Comparison of ENCODE assay signal across 9 cellular contexts in the genomic region with DNA sequence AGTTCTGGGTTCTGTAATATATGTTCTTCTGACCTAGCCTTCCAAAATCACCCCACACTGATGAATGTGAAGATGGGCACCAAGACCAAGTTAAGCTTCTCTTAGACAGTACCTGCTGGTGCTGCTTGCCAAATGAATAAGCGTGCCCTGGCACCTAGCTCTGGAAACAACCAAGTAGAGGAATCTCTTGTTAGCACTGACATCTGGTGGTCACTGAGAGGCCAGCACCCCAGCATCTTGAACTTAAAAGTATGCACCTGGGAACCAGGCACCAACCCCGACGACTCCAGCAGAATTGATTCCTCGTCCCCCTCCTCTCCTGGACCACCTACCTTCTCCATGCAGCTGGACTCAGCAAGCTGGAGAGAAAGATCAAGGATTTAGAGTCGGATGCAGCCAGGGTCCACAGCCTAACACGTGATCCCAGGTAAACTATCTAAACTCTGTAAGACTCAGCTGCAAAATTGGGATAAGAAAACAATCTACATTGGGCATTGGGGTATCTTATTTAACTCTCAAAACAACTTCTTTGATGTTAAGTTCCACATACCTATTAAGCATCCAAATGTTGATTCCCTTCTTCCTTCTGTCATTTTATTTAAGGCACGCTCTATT.
A peak's percentile ranks its signal among the peaks of the same experiment; 100 is the strongest.
DNase-seq lines count a peak whose midpoint lies in the region; ATAC-seq, FAIRE-seq and TF ChIP-seq lines count a peak whose summit lies in the region.
"Had no signal": no experiment of that assay in that cellular context is flagged by ENCODE, and none has a peak within 500 bp of the region (broad histone marks: within the 10 kb centered on the region; RNA-seq: fewer than 3 reads in every experiment).

No MANE protein-coding gene starts in this region.

- TF ChIP-seq RAD21 in HepG2 (CRISPR knock-in tag; IDR thresholded peaks at IDR 0.05): 0 out of 2 replicates have a peak, but pooled peaks have one; percentile 42

- POLR2A ChIA-PET in HepG2 (lab: Yijun Ruan, JAX): no interaction called here

- no peaks in the 10 kb centered on the region for H3K79me2 ChIP-seq in HepG2 (ENCODE audit: insufficient read depth, low read length)

- H3K27ac ChIP-seq in HepG2 (ENCODE audit: extremely low read length, insufficient read depth, low read length): no peak overlapping the region

- H3K27me3 ChIP-seq in HepG2 (ENCODE audit: control insufficient read depth in 1 of 2, insufficient read depth in 2 of 2, low read length in 2 of 2): no peaks in the 10 kb centered on the region; a peak in 2 of 5 replicates

- no peaks in the 10 kb centered on the region for H3K9me3 ChIP-seq in HepG2 (ENCODE audit: low read length)

- in situ Hi-C loops in HepG2 (cut with HindIII; ENCODE audit: extremely low pct_ligation_motif_present, low pct_unique_long_range_greater_than_20kb): loop anchor here (25.0 kb wide), 2 partner anchors 434 to 634 kb away; partner anchors contain the start of gene UGT3A2

- ATAC-seq in GM21526 (IDR thresholded peaks at IDR 0.05; ENCODE audit: low FRiP score, unreplicated experiment) (peak; percentile 57), SK-N-SH treated with all-trans-retinoic acid at 6 μM for 48 hours (peak; percentile 77), HepG2 (peak; percentile 79)
- ATAC-seq in stimulated activated naive B cell treated with anti-CD40 and anti-IgM and Interleukin-4, amounts not matched to agents 10 μg/mL and 1 μg/mL and 100 μg/mL, for 72 hours (replicated peaks): peak; percentile 58 to 64

- CTCF ChIA-PET in HepG2 (lab: Yijun Ruan, JAX; ENCODE audit: low intra/inter-chr PET ratio, low total read pairs): interaction anchor here (1.3 kb wide), 1 partner anchor 281 kb away, joined by 5 read pairs; no protein-coding TSS in a partner anchor

- peaks cover 0 to 3% of the 10 kb centered on the region in 2 donors for H3K36me3 Mint-ChIP-seq in stimulated activated naive B cell treated with anti-CD40 and anti-IgM and Interleukin-4, amounts not matched to agents 10 μg/mL and 1 μg/mL and 100 μg/mL, for 72 hours
- H3K36me3 Mint-ChIP-seq: activated naive CD4-positive, alpha-beta T cell treated with anti-CD3 and anti-CD28 coated beads, Interleukin-2, amount 50 U/mL, for 24 hours had no signal

- TF ChIP-seq CTCF in cardiac fibroblast (IDR thresholded peaks at IDR 0.05; ENCODE audit: low read depth, low read length): peak; percentile 82
- peak; percentile 73 for TF ChIP-seq CTCF in HepG2 (CRISPR knock-in tag; IDR thresholded peaks at IDR 0.05)

- peaks cover 17 to 28% of the 10 kb centered on the region in 2 donors for H3K4me1 Mint-ChIP-seq in stimulated activated naive B cell treated with anti-CD40 and anti-IgM and Interleukin-4, amounts not matched to agents 10 μg/mL and 1 μg/mL and 100 μg/mL, for 72 hours
- H3K4me1 Mint-ChIP-seq: activated naive CD4-positive, alpha-beta T cell treated with anti-CD3 and anti-CD28 coated beads, Interleukin-2, amount 50 U/mL, for 24 hours had no signal

- no peak overlapping the region for H3K4me3 Mint-ChIP-seq in stimulated activated naive B cell treated with anti-CD40 and anti-IgM and Interleukin-4, amounts not matched to agents 10 μg/mL and 1 μg/mL and 100 μg/mL, for 72 hours
- H3K4me3 Mint-ChIP-seq: activated naive CD4-positive, alpha-beta T cell treated with anti-CD3 and anti-CD28 coated beads, Interleukin-2, amount 50 U/mL, for 24 hours had no signal

- H4K20me1 ChIP-seq in HepG2 (ENCODE audit: insufficient read depth, low read length): no peaks in the 10 kb centered on the region

- no peaks in the 10 kb centered on the region for H3K9me3 Mint-ChIP-seq in stimulated activated naive B cell treated with anti-CD40 and anti-IgM and Interleukin-4, amounts not matched to agents 10 μg/mL and 1 μg/mL and 100 μg/mL, for 72 hours
- H3K9me3 Mint-ChIP-seq: activated naive CD4-positive, alpha-beta T cell treated with anti-CD3 and anti-CD28 coated beads, Interleukin-2, amount 50 U/mL, for 24 hours had no signal

- no TSS peak for BruUV-seq in HepG2 (replicated peaks; lab: Mats Ljungman, UMichigan)

- no peak overlapping the region for H3K27ac Mint-ChIP-seq in stimulated activated naive B cell treated with anti-CD40 and anti-IgM and Interleukin-4, amounts not matched to agents 10 μg/mL and 1 μg/mL and 100 μg/mL, for 72 hours
- H3K27ac Mint-ChIP-seq: activated naive CD4-positive, alpha-beta T cell treated with anti-CD3 and anti-CD28 coated beads, Interleukin-2, amount 50 U/mL, for 24 hours had no signal

- 19% methylated on average over 5 of the region's 7 CpGs for WGBS in HepG2 (ENCODE audit: low lambda C conversion rate)

- intact Hi-C loops in HepG2 (cut with micrococcal nuclease; ENCODE audit: unreplicated experiment): loop anchor here (1.0 to 10.0 kb wide), 2 partner anchors 189 to 621 kb away; no protein-coding TSS in a partner anchor

- no peak overlapping the region for H3K4me2 ChIP-seq in HepG2 (ENCODE audit: low read depth, low read length)

- H3K4me1 ChIP-seq in HepG2 (ENCODE audit: insufficient read depth, low read length): no peaks in the 10 kb centered on the region

- peak; percentile 58 for FAIRE-seq in HepG2 (lab: Jason Lieb, UNC)

- H3K36me3 ChIP-seq in HepG2 (replicated peaks in 1 of 2; ENCODE audit: control insufficient read depth in 1 of 2, insufficient read depth in 2 of 2, low read length in 2 of 2): no peaks in the 10 kb centered on the region

- peak; percentile 50 for DNase-seq in Daoy (ENCODE audit: low read depth)
- peak; percentile 46 for DNase-seq in Jurkat, Clone E6-1 (ENCODE audit: low read depth, low spot score)
- DNase-seq in cardiac fibroblast (ENCODE audit: low read depth in 2 of 2): peak; percentile 75 to 80
- peak; percentile 26 for DNase-seq in HepG2 (ENCODE audit: low spot score)
- peak; percentile 28 for DNase-seq in stimulated activated naive B cell treated with anti-CD40 and anti-IgM and Interleukin-4, amounts not matched to agents 10 μg/mL and 1 μg/mL and 100 μg/mL, for 72 hours
- no peak for DNase-seq in DMS79 treated with DMSO at 0.1 percent for 48 hours (lab: John Stamatoyannopoulos, UW)

- no peaks in the 10 kb centered on the region for H3K27me3 Mint-ChIP-seq in stimulated activated naive B cell treated with anti-CD40 and anti-IgM and Interleukin-4, amounts not matched to agents 10 μg/mL and 1 μg/mL and 100 μg/mL, for 72 hours

- TF ChIP-seq EP300 in HepG2 (IDR thresholded peaks at IDR 0.05; ENCODE audit: low read depth in 2 of 2, low read length in 2 of 2): no peak
- no peak for TF ChIP-seq EP300 in HepG2 (CRISPR knock-in tag; IDR thresholded peaks at IDR 0.05; ENCODE audit: borderline replicate concordance)

- no peak for TF ChIP-seq POLR2A in HepG2 (IDR thresholded peaks at IDR 0.05; ENCODE audit: insufficient read depth in 1 of 2, low read depth in 2 of 2, low read length in 2 of 2)

- H3K9ac ChIP-seq in HepG2 (ENCODE audit: insufficient read depth, low read depth, low read length): no peak overlapping the region

- no peak overlapping the region for H2AFZ ChIP-seq in HepG2 (ENCODE audit: low read length)

- no peak overlapping the region for H3K4me3 ChIP-seq in Jurkat, Clone E6-1 (ENCODE audit: low read length)
- H3K4me3 ChIP-seq in cardiac fibroblast (replicated peaks in 1 of 2; ENCODE audit: low read depth in 2 of 2, low read length in 2 of 2) (no peak overlapping the region), HepG2 (replicated peaks in 1 of 3; ENCODE audit: insufficient read depth in 1 of 3, low read depth in 2 of 3, low read length in 3 of 3) (no peak overlapping the region)

TF ChIP-seq in SK-N-SH treated with all-trans-retinoic acid at 6 μM for 48 hours, 23 proteins besides CTCF, POLR2A, EP300 and RAD21 (continues in another document):
- TF ChIP-seq ZNF8 (CRISPR knock-in tag; IDR thresholded peaks at IDR 0.05) (no peak), ARNTL (CRISPR knock-in tag; IDR thresholded peaks at IDR 0.05; ENCODE audit: borderline replicate concordance, low read depth) (no peak), TOX (CRISPR knock-in tag; IDR thresholded peaks at IDR 0.05; ENCODE audit: borderline replicate concordance) (no peak), CREB5 (CRISPR knock-in tag; IDR thresholded peaks at IDR 0.05; ENCODE audit: low read depth) (no peak)

TF ChIP-seq in HepG2, 621 proteins besides CTCF, POLR2A, EP300 and RAD21:
- peak; percentile 80; the same call in 1 of the 2 replicates for TF ChIP-seq ZNF3 (CRISPR knock-in tag; IDR thresholded peaks at IDR 0.05)
- TF ChIP-seq STAG1 (CRISPR knock-in tag; IDR thresholded peaks at IDR 0.05): peak; percentile 66
- peak; percentile 51; the same call in 1 of the 2 replicates for TF ChIP-seq SMC3 (IDR thresholded peaks at IDR 0.05; ENCODE audit: low read length)
- no peak for TF ChIP-seq CCAR2 (optimal IDR thresholded peaks at IDR 0.05; ENCODE audit: low read depth, low read length)
- no peak for TF ChIP-seq ZFP36 (IDR thresholded peaks at IDR 0.05; ENCODE audit: borderline replicate concordance, low read depth, low read length, partially characterized antibody)
